In the genomic region with DNA sequence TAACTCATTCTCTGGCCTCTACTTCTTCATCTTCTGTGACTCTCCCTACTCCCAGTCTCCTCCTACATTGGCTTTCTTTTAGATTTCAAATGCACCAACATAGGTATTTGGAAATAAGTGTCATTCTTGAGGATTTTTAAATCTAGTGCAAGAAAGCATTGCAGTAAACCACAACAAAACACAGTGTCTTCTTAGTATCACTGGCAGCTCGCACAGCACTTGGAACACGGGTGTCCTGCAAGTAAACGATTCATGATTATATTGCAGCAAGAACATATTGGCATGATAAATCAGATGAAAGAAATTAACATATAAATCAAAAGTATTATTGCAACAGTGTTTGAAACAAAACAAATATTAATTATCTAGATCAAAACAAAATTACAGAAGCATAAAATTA, we compare ENCODE assay signal across 21 cellular contexts. TPM values are rescaled to one million over a fixed set of nuclear protein-coding genes. Genes with fewer than 3 reads are reported as not detected.
DNase-seq lines count a peak whose midpoint lies in the region; ATAC-seq and TF ChIP-seq lines count a peak whose summit lies in the region.
"Had no signal": no experiment of that assay in that cellular context is flagged by ENCODE, and none has a peak within 500 bp of the region (broad histone marks: within the 10 kb centered on the region; RNA-seq: fewer than 3 reads in every experiment).

No MANE protein-coding gene starts in this region.

- H3K4me3 Mint-ChIP-seq in natural killer cell treated with Interleukin-12 subunit alpha and Interleukin-12 subunit beta and Interleukin-15 and Interleukin-18, amount 100 ng/mL, for 72 hours = peak overlapping the region; percentile 66
- no peak overlapping the region for H3K4me3 Mint-ChIP-seq in natural killer cell
- peak overlapping the region; percentile 64 for H3K4me3 Mint-ChIP-seq in activated CD8-positive, alpha-beta T cell treated with anti-CD3 and anti-CD28 coated beads for 36 hours
- peak overlapping the region; percentile 31 for H3K4me3 Mint-ChIP-seq in central memory CD8-positive, alpha-beta T cell
- H3K4me3 Mint-ChIP-seq: CD4-positive, alpha-beta T cell; H9 had no signal

- no peaks in the 10 kb centered on the region for H3K9me3 ChIP-seq in upper lobe of right lung
- H3K9me3 ChIP-seq: Caco-2, SJSA1 had no signal

- CTCF ChIA-PET in activated CD8-positive, alpha-beta T cell treated with anti-CD3 and anti-CD28 coated beads for 36 hours (lab: Charles Lee) = interaction anchor here (1.6 kb wide), 1 partner anchor 10 kb away, joined by 5 read pairs; no protein-coding TSS in a partner anchor

- TF ChIP-seq CTCF in natural killer cell (IDR thresholded peaks at IDR 0.05) (no peak), coronary artery (IDR thresholded peaks at IDR 0.05) (no peak), upper lobe of right lung (IDR thresholded peaks at IDR 0.05) (no peak)
- no peak for TF ChIP-seq CTCF in activated CD8-positive, alpha-beta T cell treated with anti-CD3 and anti-CD28 coated beads for 36 hours (IDR thresholded peaks at IDR 0.05)

- H3K9me3 Mint-ChIP-seq in natural killer cell treated with Interleukin-12 subunit alpha and Interleukin-12 subunit beta and Interleukin-15 and Interleukin-18, amount 100 ng/mL, for 72 hours = no peaks in the 10 kb centered on the region
- no peaks in the 10 kb centered on the region for H3K9me3 Mint-ChIP-seq in natural killer cell
- no peaks in the 10 kb centered on the region for H3K9me3 Mint-ChIP-seq in activated CD8-positive, alpha-beta T cell treated with anti-CD3 and anti-CD28 coated beads for 36 hours
- H3K9me3 Mint-ChIP-seq in central memory CD8-positive, alpha-beta T cell = no peaks in the 10 kb centered on the region
- H3K9me3 Mint-ChIP-seq: CD4-positive, alpha-beta T cell had no signal

- ATAC-seq in natural killer cell treated with Interleukin-12 subunit alpha and Interleukin-12 subunit beta and Interleukin-15 and Interleukin-18, amount 100 ng/mL, for 72 hours = no peak
- ATAC-seq in natural killer cell (no peak), upper lobe of right lung (no peak)
- no peak for ATAC-seq in activated CD8-positive, alpha-beta T cell treated with anti-CD3 and anti-CD28 coated beads for 36 hours
- no peak for ATAC-seq in central memory CD8-positive, alpha-beta T cell (replicated peaks; ENCODE audit: extremely low read depth, poor library complexity, severe bottlenecking)

- POLR2A ChIA-PET in activated CD8-positive, alpha-beta T cell treated with anti-CD3 and anti-CD28 coated beads for 36 hours (lab: Charles Lee) = interaction anchor here (0.6 kb wide), 1 partner anchor 36 kb away, joined by 3 read pairs; no protein-coding TSS in a partner anchor

- peaks cover 21 to 59% of the 10 kb centered on the region in 2 donors for H3K4me1 Mint-ChIP-seq in natural killer cell treated with Interleukin-12 subunit alpha and Interleukin-12 subunit beta and Interleukin-15 and Interleukin-18, amount 100 ng/mL, for 72 hours (ENCODE audit: low read depth in 2 of 2)
- H3K4me1 Mint-ChIP-seq in natural killer cell = no peaks in the 10 kb centered on the region
- H3K4me1 Mint-ChIP-seq in activated CD8-positive, alpha-beta T cell treated with anti-CD3 and anti-CD28 coated beads for 36 hours (ENCODE audit: low read depth) = peaks cover 69% of the 10 kb centered on the region
- H3K4me1 Mint-ChIP-seq in central memory CD8-positive, alpha-beta T cell = peaks cover 23% of the 10 kb centered on the region

- H3K4me3 ChIP-seq in coronary artery (no peak overlapping the region), upper lobe of right lung (no peak overlapping the region)
- H3K4me3 ChIP-seq: BLaER1, GM23248, SJSA1 had no signal

- intact Hi-C loops in natural killer cell (cut with micrococcal nuclease) = no loop called here
- intact Hi-C loops in activated CD8-positive, alpha-beta T cell treated with anti-CD3 and anti-CD28 coated beads for 36 hours (cut with micrococcal nuclease) = loop anchor here (10.0 kb wide), 1 partner anchor 107 kb away; the partner anchor contains the start of gene STYK1
- intact Hi-C loops in upper lobe of right lung (cut with DNase I) = no loop called here

- no peak for DNase-seq in natural killer cell treated with Interleukin-12 subunit alpha and Interleukin-12 subunit beta and Interleukin-15 and Interleukin-18, amount 100 ng/mL, for 72 hours (ENCODE audit: low spot score)
- DNase-seq in natural killer cell = no peak
- no peak for DNase-seq in activated CD8-positive, alpha-beta T cell treated with anti-CD3 and anti-CD28 coated beads for 36 hours
- DNase-seq in central memory CD8-positive, alpha-beta T cell (ENCODE audit: low spot score in 2 of 2) = no peak
- no peak for DNase-seq in coronary artery (ENCODE audit: low spot score)
- no peak for DNase-seq in upper lobe of right lung
- DNase-seq in NCI-H524 (lab: John Stamatoyannopoulos, UW) = no peak
- DNase-seq: Caco-2; CD4-positive, alpha-beta T cell; GM23248; H9; Karpas-422; NCI-H1092 treated with DMSO at 0.1 percent for 48 hours; NCI-H1436; NCI-H187 treated with DMSO at 0.1 percent for 48 hours; NCI-H524 treated with DMSO at 0.1 percent for 48 hours; NCI-H774; Right ventricle myocardium superior; RPMI8226 had no signal

- H3K36me3 Mint-ChIP-seq in natural killer cell treated with Interleukin-12 subunit alpha and Interleukin-12 subunit beta and Interleukin-15 and Interleukin-18, amount 100 ng/mL, for 72 hours = peaks cover 20% of the 10 kb centered on the region
- H3K36me3 Mint-ChIP-seq in natural killer cell = no peaks in the 10 kb centered on the region
- peaks cover 62% of the 10 kb centered on the region for H3K36me3 Mint-ChIP-seq in activated CD8-positive, alpha-beta T cell treated with anti-CD3 and anti-CD28 coated beads for 36 hours (ENCODE audit: low read depth)
- H3K36me3 Mint-ChIP-seq in central memory CD8-positive, alpha-beta T cell (ENCODE audit: insufficient read depth) = no peaks in the 10 kb centered on the region

- no peaks in the 10 kb centered on the region for H3K36me3 ChIP-seq in upper lobe of right lung
- H3K36me3 ChIP-seq: BLaER1, SJSA1 had no signal

- no peaks in the 10 kb centered on the region for H3K27me3 Mint-ChIP-seq in natural killer cell treated with Interleukin-12 subunit alpha and Interleukin-12 subunit beta and Interleukin-15 and Interleukin-18, amount 100 ng/mL, for 72 hours
- peaks cover 5 to 9% of the 10 kb centered on the region in 2 donors for H3K27me3 Mint-ChIP-seq in natural killer cell (ENCODE audit: low read depth in 2 of 2)
- no peaks in the 10 kb centered on the region for H3K27me3 Mint-ChIP-seq in activated CD8-positive, alpha-beta T cell treated with anti-CD3 and anti-CD28 coated beads for 36 hours
- H3K27me3 Mint-ChIP-seq in central memory CD8-positive, alpha-beta T cell = no peaks in the 10 kb centered on the region

- H3K27ac Mint-ChIP-seq in natural killer cell treated with Interleukin-12 subunit alpha and Interleukin-12 subunit beta and Interleukin-15 and Interleukin-18, amount 100 ng/mL, for 72 hours = peak overlapping the region in 1 of 2 donors; percentile 59
- H3K27ac Mint-ChIP-seq in natural killer cell = no peak overlapping the region
- H3K27ac Mint-ChIP-seq in activated CD8-positive, alpha-beta T cell treated with anti-CD3 and anti-CD28 coated beads for 36 hours = peak overlapping the region; percentile 79
- H3K27ac Mint-ChIP-seq in central memory CD8-positive, alpha-beta T cell (ENCODE audit: low read depth) = no peak overlapping the region
- H3K27ac Mint-ChIP-seq: CD4-positive, alpha-beta T cell; H9 had no signal

- H3K4me1 ChIP-seq in upper lobe of right lung = no peaks in the 10 kb centered on the region
- H3K4me1 ChIP-seq: BLaER1, SJSA1 had no signal

- H3K27ac ChIP-seq in coronary artery (no peak overlapping the region), upper lobe of right lung (no peak overlapping the region)
- H3K27ac ChIP-seq: BLaER1, GM23248, SJSA1 had no signal

- no peaks in the 10 kb centered on the region for H3K27me3 ChIP-seq in upper lobe of right lung
- H3K27me3 ChIP-seq: BLaER1, SJSA1 had no signal

RNA-seq across cellular contexts. Expression of gene MAGOHB, which starts 45.6 kb away (rescaled TPM):
- total RNA-seq in natural killer cell treated with Interleukin-12 subunit alpha and Interleukin-12 subunit beta and Interleukin-15 and Interleukin-18, amount 100 ng/mL, for 72 hours = 10 to 100 TPM; 84.0 to 94.4 TPM
- 10 to 100 TPM; 13.0 to 16.3 (median 13.1) TPM for total RNA-seq in natural killer cell
- 10 to 100 TPM; 80.4 to 85.6 TPM for total RNA-seq in activated CD8-positive, alpha-beta T cell treated with anti-CD3 and anti-CD28 coated beads for 36 hours
- 21.3 TPM for total RNA-seq in upper lobe of right lung
